Comparison of ENCODE assay signal across 8 cellular contexts in genomic region chr5:146048994-146049703, GRCh38. TPM values are rescaled to one million over a fixed set of nuclear protein-coding genes. Genes with fewer than 3 reads are reported as not detected.
DNase-seq lines count a peak whose midpoint lies in the region; ATAC-seq and TF ChIP-seq lines count a peak whose summit lies in the region.

No MANE protein-coding gene starts in this region.

- CTCF ChIA-PET in T-cell (lab: Charles Lee): interaction anchor here in 1 of 2 donors (0.7 kb wide), 1 partner anchor 367 kb away, joined by 4 read pairs; no protein-coding TSS in a partner anchor

- no peak overlapping the region for H3K4me3 ChIP-seq in fibroblast of villous mesenchyme (ENCODE audit: low read depth, low read length)

- H3K36me3 Mint-ChIP-seq in osteocyte (ENCODE audit: unreplicated experiment) (no peaks in the 10 kb centered on the region), T-cell (no peaks in the 10 kb centered on the region)

- H3K9me3 Mint-ChIP-seq in osteocyte (ENCODE audit: unreplicated experiment) (no peaks in the 10 kb centered on the region), T-cell (no peaks in the 10 kb centered on the region)

- POLR2A ChIA-PET in T-cell (lab: Charles Lee): no interaction called here

- H3K4me3 Mint-ChIP-seq in osteocyte (ENCODE audit: unreplicated experiment) (no peak overlapping the region), T-cell (no peak overlapping the region)

- DNase-seq in GM04504 (ENCODE audit: low read depth) (peak; percentile 41), NCI-H1105 (lab: John Stamatoyannopoulos, UW) (peak; percentile 24), SKM-1 treated with dmso at 0.1 percent for 144 hours (lab: John Stamatoyannopoulos, UW; ENCODE audit: unreplicated experiment) (peak; percentile 48), fibroblast of villous mesenchyme (ENCODE audit: low read depth) (peak; percentile 77), osteocyte (ENCODE audit: extremely low spot score, unreplicated experiment) (no peak), T-cell (no peak)

- no peaks in the 10 kb centered on the region for H3K4me1 Mint-ChIP-seq in osteocyte (ENCODE audit: unreplicated experiment)
- H3K4me1 Mint-ChIP-seq in T-cell: no peaks in the 10 kb centered on the region

- no peak overlapping the region for H3K27ac Mint-ChIP-seq in osteocyte (ENCODE audit: unreplicated experiment)
- H3K27ac Mint-ChIP-seq in T-cell: no peak overlapping the region

- TF ChIP-seq CTCF in 22Rv1 (IDR thresholded peaks at IDR 0.05): peak; percentile 69
- peak; percentile 86 for TF ChIP-seq CTCF in fibroblast of villous mesenchyme (IDR thresholded peaks at IDR 0.05; ENCODE audit: insufficient read depth, low read depth, low read length)
- peak; percentile 86 for TF ChIP-seq CTCF in osteocyte (IDR thresholded peaks at IDR 0.05)

- no peak for ATAC-seq in T-cell (replicated peaks in 1 of 4)
- no peak for ATAC-seq in GM19324 (IDR thresholded peaks at IDR 0.05; ENCODE audit: low FRiP score, unreplicated experiment)

- H3K27ac ChIP-seq in 22Rv1: no peak overlapping the region

- H3K27me3 Mint-ChIP-seq in osteocyte (ENCODE audit: unreplicated experiment): no peaks in the 10 kb centered on the region
- H3K27me3 Mint-ChIP-seq in T-cell: peaks cover 8 to 27% of the 10 kb centered on the region in 2 donors

RNA-seq across cellular contexts. Expression of gene PLAC8L1, which starts 56.2 kb away (rescaled TPM):
- total RNA-seq in fibroblast of villous mesenchyme (not detected in 2 replicates), osteocyte (1.4 and 2.1 TPM in 2 replicates), T-cell (1 to 10 TPM in 1 of 5 donors, under 1 TPM in 2, not detected in 2; 0.43 to 1.4 (median 0.60) TPM)

Comparison
In these comparisons a context has a peak if more than half of its experiments do, and no peak if none do; other contexts are left out.
1. DNase-seq: peak in GM04504 (single experiment), NCI-H1105 (single experiment), SKM-1 treated with dmso at 0.1 percent for 144 hours (single experiment) and fibroblast of villous mesenchyme (single experiment); none in osteocyte (single experiment) and T-cell (0 of 34).
2. Peak in every context shown above with its lines, with median percentiles within 50 percentile points of each other: CTCF ChIP-seq.